ENCODE assay signal across 8 cellular contexts in genomic region chr7:25893436-25893835, GRCh38.
A peak's percentile ranks its signal among the peaks of the same experiment; 100 is the strongest.
DNase-seq lines count a peak whose midpoint lies in the region; ATAC-seq and TF ChIP-seq lines count a peak whose summit lies in the region.

No MANE protein-coding gene starts in this region.

- H3K4me1 ChIP-seq in right cardiac atrium (ENCODE audit: control insufficient read depth, insufficient read depth, low read length): no peaks in the 10 kb centered on the region
- peaks cover 0 to 10% of the 10 kb centered on the region in 2 donors for H3K4me1 ChIP-seq in right atrium auricular region
- H3K4me1 ChIP-seq in mesenchymal stem cell (ENCODE audit: control insufficient read depth, insufficient read depth, low read depth, low read length): peaks cover 4% of the 10 kb centered on the region

- no peak overlapping the region for H2BK15ac ChIP-seq in mesenchymal stem cell (ENCODE audit: low read depth, poor library complexity, severe bottlenecking)

- no peaks in the 10 kb centered on the region for H3K79me1 ChIP-seq in mesenchymal stem cell (replicated peaks; ENCODE audit: low read length, poor library complexity, severe bottlenecking)

- H3K9me3 ChIP-seq in right cardiac atrium (ENCODE audit: control insufficient read depth, low read length) (no peaks in the 10 kb centered on the region), right atrium auricular region (no peaks in the 10 kb centered on the region), mesenchymal stem cell (ENCODE audit: control insufficient read depth, low read length) (no peaks in the 10 kb centered on the region)

- 41% methylated on average over 1 of the region's 1 CpG for WGBS in right cardiac atrium
- 92% methylated on average over 1 of the region's 1 CpG for WGBS in mesenchymal stem cell

- H3K27me3 Mint-ChIP-seq in activated CD8-positive, alpha-beta T cell treated with anti-CD3 and anti-CD28 coated beads for 36 hours: peaks cover 11% of the 10 kb centered on the region

- H3K4me2 ChIP-seq in mesenchymal stem cell (ENCODE audit: low read length, poor library complexity, severe bottlenecking): no peak overlapping the region

- no peak overlapping the region for H2AK5ac ChIP-seq in mesenchymal stem cell (ENCODE audit: low read length, severe bottlenecking)

- no peak overlapping the region for H2BK120ac ChIP-seq in mesenchymal stem cell (ENCODE audit: low read depth, low read length)

- H3K36me3 ChIP-seq in right atrium auricular region (no peaks in the 10 kb centered on the region), mesenchymal stem cell (ENCODE audit: control insufficient read depth in 1 of 2, insufficient read depth in 2 of 2, low read depth in 1 of 2, low read length in 2 of 2) (no peaks in the 10 kb centered on the region)

- no peak overlapping the region for H2AFZ ChIP-seq in mesenchymal stem cell (ENCODE audit: low read depth, low read length)

- H3K14ac ChIP-seq in mesenchymal stem cell (ENCODE audit: low read length in 2 of 2): no peak overlapping the region

- H3K36me3 Mint-ChIP-seq in activated CD8-positive, alpha-beta T cell treated with anti-CD3 and anti-CD28 coated beads for 36 hours (ENCODE audit: low read depth): no peaks in the 10 kb centered on the region

- no peak overlapping the region for H3K23ac ChIP-seq in mesenchymal stem cell (ENCODE audit: low read length in 2 of 2)

- intact Hi-C loops in right cardiac atrium (cut with DNase I): loop anchor here (2.0 to 10.0 kb wide), 4 partner anchors 169 to 771 kb away; no protein-coding TSS in a partner anchor
- intact Hi-C loops in activated CD8-positive, alpha-beta T cell treated with anti-CD3 and anti-CD28 coated beads for 36 hours (cut with micrococcal nuclease): loop anchor here (1.0 to 10.0 kb wide), 4 partner anchors 168 to 474 kb away; no protein-coding TSS in a partner anchor

- POLR2A ChIA-PET in activated CD8-positive, alpha-beta T cell treated with anti-CD3 and anti-CD28 coated beads for 36 hours (lab: Charles Lee): interaction anchor here (3.3 kb wide), 1 partner anchor 295 kb away, joined by 22 read pairs; no protein-coding TSS in a partner anchor

- H3K9me3 Mint-ChIP-seq in activated CD8-positive, alpha-beta T cell treated with anti-CD3 and anti-CD28 coated beads for 36 hours: no peaks in the 10 kb centered on the region

- H3K27me3 ChIP-seq in right cardiac atrium (ENCODE audit: control insufficient read depth, insufficient read depth) (no peaks in the 10 kb centered on the region), right atrium auricular region (no peaks in the 10 kb centered on the region), mesenchymal stem cell (ENCODE audit: control insufficient read depth in 1 of 2, insufficient read depth in 1 of 2, low read length in 2 of 2) (peaks cover 7 to 14% of the 10 kb centered on the region in 2 experiments)

- CTCF ChIA-PET in activated CD8-positive, alpha-beta T cell treated with anti-CD3 and anti-CD28 coated beads for 36 hours (lab: Charles Lee): interaction anchor here (0.6 to 8.2 kb wide), 56 partner anchors 8 to 1207 kb away, joined by 3 to 144 read pairs (median 5); partner anchors contain the start of gene NFE2L3

- H4K91ac ChIP-seq in mesenchymal stem cell (ENCODE audit: low read length): no peak overlapping the region

- peak overlapping the region; percentile 71 for H3K4me3 Mint-ChIP-seq in activated CD8-positive, alpha-beta T cell treated with anti-CD3 and anti-CD28 coated beads for 36 hours

- H3K4me3 ChIP-seq in right cardiac atrium (ENCODE audit: low read length) (peak overlapping the region; percentile 68), right atrium auricular region (peak overlapping the region in 1 of 2 donors; percentile 42), mesenchymal stem cell (ENCODE audit: insufficient read depth in 1 of 2, low read depth in 1 of 2, low read length in 2 of 2) (peak overlapping the region in 1 of 2 experiments; percentile 77)

- no peak for TF ChIP-seq CTCF in right atrium auricular region (IDR thresholded peaks at IDR 0.05)
- no peak for TF ChIP-seq CTCF in activated CD8-positive, alpha-beta T cell treated with anti-CD3 and anti-CD28 coated beads for 36 hours (IDR thresholded peaks at IDR 0.05)

- no peak overlapping the region for H2BK5ac ChIP-seq in mesenchymal stem cell (ENCODE audit: low read depth, low read length, poor library complexity, severe bottlenecking)

- peaks cover 27% of the 10 kb centered on the region for H3K4me1 Mint-ChIP-seq in activated CD8-positive, alpha-beta T cell treated with anti-CD3 and anti-CD28 coated beads for 36 hours (ENCODE audit: low read depth)

- DNase-seq in right cardiac atrium: no peak
- no peak for DNase-seq in right atrium auricular region (ENCODE audit: low spot score)
- no peak for DNase-seq in activated CD8-positive, alpha-beta T cell treated with anti-CD3 and anti-CD28 coated beads for 36 hours
- DNase-seq in mesenchymal stem cell: no peak
- no peak for DNase-seq in stimulated activated CD8-positive, alpha-beta memory T cell treated with anti-CD3 and anti-CD28 coated beads, Interleukin-4, amount 100 ng/mL, for 48 hours
- DNase-seq in DMS114 treated with DMSO at 0.1 percent for 48 hours (lab: John Stamatoyannopoulos, UW; ENCODE audit: unreplicated experiment): no peak
- no peak for DNase-seq in NCI-H1417 treated with DMSO at 0.1 percent for 48 hours (lab: John Stamatoyannopoulos, UW)

- H3K18ac ChIP-seq in mesenchymal stem cell (ENCODE audit: low read depth in 1 of 2, low read length in 2 of 2): no peak overlapping the region

- no peak overlapping the region for H4K8ac ChIP-seq in mesenchymal stem cell (ENCODE audit: low read length)

- no peak overlapping the region for H2BK12ac ChIP-seq in mesenchymal stem cell (ENCODE audit: low read length in 2 of 2)

- no peak overlapping the region for H3K27ac ChIP-seq in right cardiac atrium (ENCODE audit: low read length)
- no peak overlapping the region for H3K27ac ChIP-seq in right atrium auricular region
- no peak overlapping the region for H3K27ac ChIP-seq in mesenchymal stem cell (ENCODE audit: low read length, poor library complexity, severe bottlenecking)

- peak overlapping the region; percentile 79 for H3K27ac Mint-ChIP-seq in activated CD8-positive, alpha-beta T cell treated with anti-CD3 and anti-CD28 coated beads for 36 hours

- H3K4ac ChIP-seq in mesenchymal stem cell (ENCODE audit: low read depth in 1 of 2, low read length in 2 of 2): no peak overlapping the region

- H3K9ac ChIP-seq in mesenchymal stem cell (ENCODE audit: low read length): peak overlapping the region; percentile 86

- ATAC-seq in right cardiac atrium: no peak
- no peak for ATAC-seq in activated CD8-positive, alpha-beta T cell treated with anti-CD3 and anti-CD28 coated beads for 36 hours
- no peak for ATAC-seq in HG03439 (IDR thresholded peaks at IDR 0.05; ENCODE audit: unreplicated experiment)
